ENCODE assay signal across 25 cellular contexts in the genomic region with DNA sequence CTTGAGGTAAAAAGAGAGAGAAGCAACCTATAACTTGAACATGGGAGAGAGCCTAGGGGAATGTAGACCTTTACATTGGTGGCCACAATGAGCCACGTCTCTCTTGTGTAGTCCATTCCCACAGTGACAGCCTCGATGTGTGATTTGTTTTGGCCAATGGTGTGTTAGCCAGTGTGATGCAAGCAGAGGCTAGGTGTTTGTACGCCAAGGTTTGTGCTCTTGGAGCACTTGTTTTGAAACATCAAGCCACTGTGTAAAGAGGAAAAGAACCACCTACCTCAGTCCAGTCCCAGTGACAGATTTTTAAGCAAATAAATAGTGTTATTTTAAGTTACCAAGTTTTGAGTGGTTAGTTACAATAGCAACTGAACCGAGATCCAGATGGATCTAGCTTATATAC.
"Had no signal": no experiment of that assay in that cellular context is flagged by ENCODE, and none has a peak within 500 bp of the region (broad histone marks: within the 10 kb centered on the region; RNA-seq: fewer than 3 reads in every experiment).

No MANE protein-coding gene starts in this region.

- H3K36me3 Mint-ChIP-seq: immature natural killer cell had no signal

- H3K4me2 ChIP-seq: hepatocyte had no signal

- H3K79me2 ChIP-seq: hepatocyte had no signal

- ATAC-seq: effector memory CD8-positive, alpha-beta T cell; esophagus mucosa; foreskin keratinocyte; gastroesophageal sphincter; heart left ventricle; left cardiac atrium; lower lobe of right lung; mucosa of descending colon had no signal

- H2AFZ ChIP-seq: hepatocyte had no signal

- H3K36me3 ChIP-seq: colonic mucosa, gastroesophageal sphincter, heart left ventricle, left ventricle myocardium inferior, lower lobe of right lung had no signal

- H3K4me3 Mint-ChIP-seq: dendritic cell treated with granulocyte-macrophage colony-stimulating factor and Interleukin-4, amounts not matched to agents 40 ng/mL and 50 ng/mL, for 4 days; effector memory CD8-positive, alpha-beta T cell; endodermal cell; immature natural killer cell; mesothelial cell of epicardium had no signal

- H3K4me1 Mint-ChIP-seq: endodermal cell, immature natural killer cell, mesothelial cell of epicardium had no signal

- H3K4me3 ChIP-seq: colonic mucosa, gastroesophageal sphincter, heart left ventricle, hepatocyte, left ventricle myocardium inferior, lower lobe of right lung, mucosa of descending colon had no signal

- H3K9me3 Mint-ChIP-seq: dendritic cell treated with granulocyte-macrophage colony-stimulating factor and Interleukin-4, amounts not matched to agents 40 ng/mL and 50 ng/mL, for 4 days; effector memory CD8-positive, alpha-beta T cell; immature natural killer cell had no signal

- H3K27me3 ChIP-seq: colonic mucosa, foreskin keratinocyte, gastroesophageal sphincter, heart left ventricle, hepatocyte had no signal

- H3K9me3 ChIP-seq: colonic mucosa, gastroesophageal sphincter, lower lobe of right lung, mucosa of descending colon had no signal

- FAIRE-seq: endometrium, frontal cortex had no signal

- H3K4me1 ChIP-seq: colonic mucosa, foreskin keratinocyte, gastroesophageal sphincter, left ventricle myocardium inferior, lower lobe of right lung had no signal

- H3K27ac Mint-ChIP-seq: dendritic cell treated with granulocyte-macrophage colony-stimulating factor and Interleukin-4, amounts not matched to agents 40 ng/mL and 50 ng/mL, for 4 days; effector memory CD8-positive, alpha-beta T cell; endodermal cell; immature natural killer cell; mesothelial cell of epicardium had no signal

- H3K27me3 Mint-ChIP-seq: dendritic cell treated with granulocyte-macrophage colony-stimulating factor and Interleukin-4, amounts not matched to agents 40 ng/mL and 50 ng/mL, for 4 days; naive B cell had no signal

- DNase-seq: colonic mucosa; cortex of kidney; effector CD8-positive, alpha-beta T cell; effector memory CD8-positive, alpha-beta T cell; endodermal cell; erythroblast; foreskin keratinocyte; heart left ventricle; hypothalamus; immature natural killer cell; islet precursor cell; left cardiac atrium; left ventricle myocardium inferior; lower lobe of right lung; mesenchymal stem cell; mucosa of descending colon; naive B cell had no signal

- H3K27ac ChIP-seq: colonic mucosa, epithelial cell of prostate, foreskin keratinocyte, gastroesophageal sphincter, heart left ventricle, hepatocyte, left ventricle myocardium inferior, lower lobe of right lung had no signal
